Comparison of ENCODE assay signal across 8 cellular contexts in genomic region chr17:49407981-49408501, GRCh38. TPM values are rescaled to one million over a fixed set of nuclear protein-coding genes. Genes with fewer than 3 reads are reported as not detected.
DNase-seq lines count a peak whose midpoint lies in the region; ATAC-seq and TF ChIP-seq lines count a peak whose summit lies in the region.

No MANE protein-coding gene starts in this region.

- H3K9me2 ChIP-seq in DOHH2 (replicated peaks; ENCODE audit: control insufficient read depth, low read length) = no peaks in the 10 kb centered on the region

- peaks cover 8% of the 10 kb centered on the region for H4K20me1 ChIP-seq in DOHH2 (ENCODE audit: control insufficient read depth, insufficient read depth, low read depth, low read length)

- peaks cover 8% of the 10 kb centered on the region for H3F3A ChIP-seq in DOHH2 (ENCODE audit: control insufficient read depth, insufficient read depth)

- H3K36me3 ChIP-seq in DOHH2 (ENCODE audit: control insufficient read depth, low read length) (peaks cover 92% of the 10 kb centered on the region), right lobe of liver (peaks cover 0 to 82% (median 52%) of the 10 kb centered on the region in 4 donors)

- TF ChIP-seq CTCF in DOHH2 (IDR thresholded peaks at IDR 0.05; ENCODE audit: low read depth, low read length, poor library complexity, severe bottlenecking) (peak; percentile 100), right lobe of liver (IDR thresholded peaks at IDR 0.05) (peak; percentile 44 to 69 (median 58))

- 0 out of 2 replicates have a peak overlapping the region, but pooled peaks have one; percentile 4 for H3K4me2 ChIP-seq in DOHH2 (ENCODE audit: low read length)

- H3K27me3 ChIP-seq in DOHH2 (ENCODE audit: control insufficient read depth, low read length) (no peaks in the 10 kb centered on the region), right lobe of liver (no peaks in the 10 kb centered on the region)

- no peak overlapping the region for H3K27ac ChIP-seq in DOHH2 (ENCODE audit: low read depth, low read length)
- no peak overlapping the region for H3K27ac ChIP-seq in right lobe of liver

- peaks cover 11% of the 10 kb centered on the region; the same call in 1 of the 2 replicates for H3K4me1 ChIP-seq in DOHH2 (ENCODE audit: control insufficient read depth, low read length)
- no peaks in the 10 kb centered on the region for H3K4me1 ChIP-seq in right lobe of liver

- H3K4me3 ChIP-seq in DOHH2 (ENCODE audit: low read length) = no peak overlapping the region
- no peak overlapping the region for H3K4me3 ChIP-seq in right lobe of liver

- DNase-seq in NCI-H524 (lab: John Stamatoyannopoulos, UW) (peak; percentile 76 to 91), cerebellum (ENCODE audit: low spot score) (peak; percentile 55), right lobe of liver (peak; percentile 67 to 75 (median 69))
- DNase-seq in activated CD4-positive, alpha-beta T cell treated with anti-CD3 and anti-CD28 coated beads for 48 hours = peak; percentile 92
- peak; percentile 65 to 69 (median 68) for DNase-seq in stimulated activated CD4-positive, alpha-beta T cell treated with anti-CD3 and anti-CD28 coated beads, TNF-alpha, amount 100 ng/mL, for 4 hours (ENCODE audit: low read depth in 3 of 3)

- intact Hi-C loops in right lobe of liver (cut with DNase I) = no loop called here

- peak; percentile 53 for ATAC-seq in HG03097 (IDR thresholded peaks at IDR 0.05; ENCODE audit: low FRiP score, unreplicated experiment)
- ATAC-seq in right lobe of liver = peak; percentile 55 to 73 (median 72)
- no peak for ATAC-seq in GM18505 (IDR thresholded peaks at IDR 0.05; ENCODE audit: unreplicated experiment)

- WGBS in right lobe of liver (ENCODE audit: insufficient coverage, low coverage, low lambda C conversion rate, missing lambda C conversion rate) = 48% methylated on average over 5 of the region's 9 CpGs

- H3K79me2 ChIP-seq in DOHH2 (ENCODE audit: control insufficient read depth, low read length) = peaks cover 19% of the 10 kb centered on the region

- H3K9me3 ChIP-seq in DOHH2 (ENCODE audit: control insufficient read depth, insufficient read depth, low read length) (no peaks in the 10 kb centered on the region), right lobe of liver (no peaks in the 10 kb centered on the region)

- TF ChIP-seq POLR2A in right lobe of liver (IDR thresholded peaks at IDR 0.05) (no peak), GM18505 (IDR thresholded peaks at IDR 0.05; ENCODE audit: borderline replicate concordance, extremely low read depth, insufficient read depth, insufficient read length) (no peak)

RNA-seq across cellular contexts. Expression of gene PHB1, which starts 6.6 kb away (rescaled TPM):
- total RNA-seq in cerebellum (42.8 TPM), right lobe of liver (100 to 1,000 TPM in 5 of 6 experiments, 10 to 100 TPM in 1; 88.5 to 131 (median 102) TPM)

RNA-seq across cellular contexts. Expression of gene ZNF652, which starts 46.0 kb away (rescaled TPM):
- 33.4 TPM for total RNA-seq in cerebellum
- 10 to 100 TPM; 16.9 to 36.8 (median 24.3) TPM for total RNA-seq in right lobe of liver
